16 cellular contexts compared by ENCODE assay signal in genomic region chr7:50685445-50686070, GRCh38.
DNase-seq lines count a peak whose midpoint lies in the region; ATAC-seq and TF ChIP-seq lines count a peak whose summit lies in the region.
"Had no signal": no experiment of that assay in that cellular context is flagged by ENCODE, and none has a peak within 500 bp of the region (broad histone marks: within the 10 kb centered on the region; RNA-seq: fewer than 3 reads in every experiment).

No MANE protein-coding gene starts in this region.

- TF ChIP-seq CTCF in mammary epithelial cell (conservative IDR thresholded peaks at IDR 0.05 in 1 of 2, IDR thresholded peaks at IDR 0.05 in 1 of 2; ENCODE audit: extremely low read depth in 1 of 2, insufficient read depth in 1 of 2, low read depth in 1 of 2, low read length in 2 of 2): no peak
- no peak for TF ChIP-seq CTCF in epithelial cell of esophagus (IDR thresholded peaks at IDR 0.05; ENCODE audit: insufficient read depth, low read depth, low read length, missing control alignments)
- no peak for TF ChIP-seq CTCF in type B pancreatic cell (conservative IDR thresholded peaks at IDR 0.05)
- no peak for TF ChIP-seq CTCF in OCI-LY7 (conservative IDR thresholded peaks at IDR 0.05; ENCODE audit: low read length)

- H3K9me3 Mint-ChIP-seq in type B pancreatic cell (peaks cover 4% of the 10 kb centered on the region), T-cell (no peaks in the 10 kb centered on the region)
- H3K9me3 Mint-ChIP-seq: activated naive CD4-positive, alpha-beta T cell treated with anti-CD3 and anti-CD28 coated beads, Interleukin-2, amount 10 ng/mL, durations not matched to agents 7 days and 5 days; CD8-positive, alpha-beta T cell; stimulated activated naive B cell treated with anti-CD40 and anti-IgM and Interleukin-4, amounts not matched to agents 10 μg/mL and 1 μg/mL and 100 μg/mL, for 72 hours had no signal

- H4K20me1 ChIP-seq in mammary epithelial cell (ENCODE audit: insufficient read depth, low read length) (no peaks in the 10 kb centered on the region), OCI-LY7 (ENCODE audit: insufficient read depth, low read length) (no peaks in the 10 kb centered on the region)

- peak overlapping the region; percentile 24 for H3K27ac Mint-ChIP-seq in type B pancreatic cell
- H3K27ac Mint-ChIP-seq in T-cell: no peak overlapping the region
- H3K27ac Mint-ChIP-seq: activated CD8-positive, alpha-beta memory T cell treated with anti-CD3 and anti-CD28 coated beads, Interleukin-2, amount 10 ng/mL, durations not matched to agents 7 days and 5 days; activated naive CD4-positive, alpha-beta T cell treated with anti-CD3 and anti-CD28 coated beads, Interleukin-2, amount 10 ng/mL, durations not matched to agents 7 days and 5 days; CD8-positive, alpha-beta T cell; stimulated activated naive B cell treated with anti-CD40 and anti-IgM and Interleukin-4, amounts not matched to agents 10 μg/mL and 1 μg/mL and 100 μg/mL, for 72 hours had no signal

- no peak for ATAC-seq in T-cell (replicated peaks in 1 of 4)
- ATAC-seq: activated CD8-positive, alpha-beta memory T cell treated with anti-CD3 and anti-CD28 coated beads, Interleukin-2, amount 10 ng/mL, durations not matched to agents 7 days and 5 days; CD8-positive, alpha-beta T cell; stimulated activated naive B cell treated with anti-CD40 and anti-IgM and Interleukin-4, amounts not matched to agents 10 μg/mL and 1 μg/mL and 100 μg/mL, for 72 hours had no signal

- no peak overlapping the region for H3K18ac ChIP-seq in mesenchymal stem cell (ENCODE audit: low read depth in 1 of 2, low read length in 2 of 2)

- H3K9me2 ChIP-seq in OCI-LY7 (ENCODE audit: insufficient read depth, low read length): no peaks in the 10 kb centered on the region

- BruUV-seq in mammary epithelial cell (replicated peaks; lab: Mats Ljungman, UMichigan): no TSS peak
- no TSS peak for BruUV-seq in OCI-LY7 (replicated peaks; lab: Mats Ljungman, UMichigan)

- H3K4me2 ChIP-seq in mammary epithelial cell (ENCODE audit: insufficient read depth, low read depth, low read length): no peak overlapping the region
- H3K4me2 ChIP-seq in mesenchymal stem cell (ENCODE audit: low read length, poor library complexity, severe bottlenecking): no peak overlapping the region
- no peak overlapping the region for H3K4me2 ChIP-seq in OCI-LY7 (ENCODE audit: low read length)

- H3K36me3 ChIP-seq in mammary epithelial cell (ENCODE audit: insufficient read depth, low read length) (no peaks in the 10 kb centered on the region), mesenchymal stem cell (ENCODE audit: control insufficient read depth in 1 of 2, insufficient read depth in 2 of 2, low read depth in 1 of 2, low read length in 2 of 2) (peaks cover 17 to 31% of the 10 kb centered on the region in 2 experiments), OCI-LY7 (ENCODE audit: insufficient read depth, low read length) (no peaks in the 10 kb centered on the region)

- H3K36me3 Mint-ChIP-seq in type B pancreatic cell (peaks cover 12% of the 10 kb centered on the region), T-cell (no peaks in the 10 kb centered on the region)
- H3K36me3 Mint-ChIP-seq: activated CD8-positive, alpha-beta memory T cell treated with anti-CD3 and anti-CD28 coated beads, Interleukin-2, amount 10 ng/mL, durations not matched to agents 7 days and 5 days; activated naive CD4-positive, alpha-beta T cell treated with anti-CD3 and anti-CD28 coated beads, Interleukin-2, amount 10 ng/mL, durations not matched to agents 7 days and 5 days; stimulated activated naive B cell treated with anti-CD40 and anti-IgM and Interleukin-4, amounts not matched to agents 10 μg/mL and 1 μg/mL and 100 μg/mL, for 72 hours had no signal

- H3K27me3 Mint-ChIP-seq in type B pancreatic cell (no peaks in the 10 kb centered on the region), T-cell (peaks cover 0 to 13% of the 10 kb centered on the region in 2 donors)

- H2BK5ac ChIP-seq in mesenchymal stem cell (ENCODE audit: low read depth, low read length, poor library complexity, severe bottlenecking): no peak overlapping the region

- peaks cover 55% of the 10 kb centered on the region for H3K79me1 ChIP-seq in mesenchymal stem cell (replicated peaks; ENCODE audit: low read length, poor library complexity, severe bottlenecking)

- no peaks in the 10 kb centered on the region for H3K4me1 ChIP-seq in mammary epithelial cell (ENCODE audit: insufficient read depth, low read length)
- peaks cover 7% of the 10 kb centered on the region for H3K4me1 ChIP-seq in mesenchymal stem cell (ENCODE audit: control insufficient read depth, insufficient read depth, low read depth, low read length)
- H3K4me1 ChIP-seq in OCI-LY7 (ENCODE audit: insufficient read depth, low read length, poor library complexity, severe bottlenecking): no peaks in the 10 kb centered on the region

- no peak overlapping the region for H2BK120ac ChIP-seq in mesenchymal stem cell (ENCODE audit: low read depth, low read length)

- H4K91ac ChIP-seq in mesenchymal stem cell (ENCODE audit: low read length): peak overlapping the region; percentile 59

- H3K4me1 Mint-ChIP-seq in type B pancreatic cell (ENCODE audit: unreplicated experiment) (peaks cover 13% of the 10 kb centered on the region), T-cell (no peaks in the 10 kb centered on the region)
- H3K4me1 Mint-ChIP-seq: activated CD8-positive, alpha-beta memory T cell treated with anti-CD3 and anti-CD28 coated beads, Interleukin-2, amount 10 ng/mL, durations not matched to agents 7 days and 5 days; activated naive CD4-positive, alpha-beta T cell treated with anti-CD3 and anti-CD28 coated beads, Interleukin-2, amount 10 ng/mL, durations not matched to agents 7 days and 5 days had no signal

- H3K9me3 ChIP-seq in mammary epithelial cell (replicated peaks; ENCODE audit: insufficient read depth, low read length) (no peaks in the 10 kb centered on the region), mesenchymal stem cell (ENCODE audit: control insufficient read depth, low read length) (no peaks in the 10 kb centered on the region), OCI-LY7 (ENCODE audit: low read length) (no peaks in the 10 kb centered on the region)

- CTCF ChIA-PET in mammary epithelial cell (lab: Charles Lee; ENCODE audit: low non-redundant PET): no interaction called here
- CTCF ChIA-PET in T-cell (lab: Charles Lee): no interaction called here
- CTCF ChIA-PET in OCI-LY7 (lab: Charles Lee; ENCODE audit: unreplicated experiment): no interaction called here

- H2BK15ac ChIP-seq in mesenchymal stem cell (ENCODE audit: low read depth, poor library complexity, severe bottlenecking): no peak overlapping the region

- H3K14ac ChIP-seq in mesenchymal stem cell (ENCODE audit: low read length in 2 of 2): no peak overlapping the region

- no peak overlapping the region for H3K4me3 Mint-ChIP-seq in type B pancreatic cell
- no peak overlapping the region for H3K4me3 Mint-ChIP-seq in T-cell
- H3K4me3 Mint-ChIP-seq: activated CD8-positive, alpha-beta memory T cell treated with anti-CD3 and anti-CD28 coated beads, Interleukin-2, amount 10 ng/mL, durations not matched to agents 7 days and 5 days; activated naive CD4-positive, alpha-beta T cell treated with anti-CD3 and anti-CD28 coated beads, Interleukin-2, amount 10 ng/mL, durations not matched to agents 7 days and 5 days; CD8-positive, alpha-beta T cell; stimulated activated naive B cell treated with anti-CD40 and anti-IgM and Interleukin-4, amounts not matched to agents 10 μg/mL and 1 μg/mL and 100 μg/mL, for 72 hours had no signal

- H2BK12ac ChIP-seq in mesenchymal stem cell (ENCODE audit: low read length in 2 of 2): no peak overlapping the region

- DNase-seq in T47D (ENCODE audit: low read depth in 1 of 2, low spot score in 1 of 2) (peak; percentile 32 to 97), mammary epithelial cell (no peak), epithelial cell of esophagus (ENCODE audit: low read depth) (peak; percentile 63), mesenchymal stem cell (no peak), type B pancreatic cell (ENCODE audit: extremely low spot score, unreplicated experiment) (no peak), T-cell (no peak), HCEC 1CT (no peak), OCI-LY7 (ENCODE audit: low spot score) (no peak)
- DNase-seq: activated CD8-positive, alpha-beta memory T cell treated with anti-CD3 and anti-CD28 coated beads, Interleukin-2, amount 10 ng/mL, durations not matched to agents 7 days and 5 days; activated naive CD4-positive, alpha-beta T cell treated with anti-CD3 and anti-CD28 coated beads, Interleukin-2, amount 10 ng/mL, durations not matched to agents 7 days and 5 days; CD8-positive, alpha-beta T cell; effector memory CD4-positive, alpha-beta T cell; NCI-H1048; NCI-H345; stimulated activated naive B cell treated with anti-CD40 and anti-IgM and Interleukin-4, amounts not matched to agents 10 μg/mL and 1 μg/mL and 100 μg/mL, for 72 hours; SW 1271 had no signal

- no peak overlapping the region for H2AK5ac ChIP-seq in mesenchymal stem cell (ENCODE audit: low read length, severe bottlenecking)

- POLR2A ChIA-PET in T-cell (lab: Charles Lee): no interaction called here
- POLR2A ChIA-PET in OCI-LY7 (lab: Charles Lee): no interaction called here

- no peak overlapping the region for H4K8ac ChIP-seq in mesenchymal stem cell (ENCODE audit: low read length)

- intact Hi-C loops in mammary epithelial cell (cut with micrococcal nuclease) (loop anchor here (10.0 kb wide), 1 partner anchor 59 kb away; no protein-coding TSS in a partner anchor), OCI-LY7 (cut with micrococcal nuclease; ENCODE audit: unreplicated experiment) (no loop called here)

- H2AFZ ChIP-seq in mammary epithelial cell (ENCODE audit: low read depth, low read length) (no peak overlapping the region), mesenchymal stem cell (ENCODE audit: low read depth, low read length) (no peak overlapping the region), OCI-LY7 (ENCODE audit: low read length) (no peak overlapping the region)

- WGBS in mammary epithelial cell (ENCODE audit: low coverage, missing lambda C conversion rate): 47% methylated on average over 9 of the region's 9 CpGs
- 93% methylated on average over 9 of the region's 9 CpGs for WGBS in mesenchymal stem cell

- H3K79me2 ChIP-seq in mammary epithelial cell (ENCODE audit: insufficient read depth, low read length) (no peaks in the 10 kb centered on the region), OCI-LY7 (ENCODE audit: insufficient read depth, low read depth, low read length) (no peaks in the 10 kb centered on the region)

- in situ Hi-C loops in T47D (cut with HindIII; ENCODE audit: low pct_unique_long_range_greater_than_20kb, low sequenced_read_pairs): no loop called here
- in situ Hi-C loops in mammary epithelial cell (cut with MboI; ENCODE audit: low sequenced_read_pairs in 2 of 2): loop anchor here (10.0 to 25.0 kb wide), 2 partner anchors 221 to 452 kb away; no protein-coding TSS in a partner anchor

- dilution Hi-C loops in mammary epithelial cell (cut with HindIII; ENCODE audit: low sequenced_read_pairs): no loop called here

- H3K9ac ChIP-seq in mammary epithelial cell (ENCODE audit: insufficient read depth, low read length) (no peak overlapping the region), mesenchymal stem cell (ENCODE audit: low read length) (no peak overlapping the region)

- H3K27ac ChIP-seq in mammary epithelial cell (ENCODE audit: insufficient read depth, low read depth, low read length) (no peak overlapping the region), mesenchymal stem cell (ENCODE audit: low read length, poor library complexity, severe bottlenecking) (no peak overlapping the region), OCI-LY7 (ENCODE audit: low read depth, low read length, poor library complexity, severe bottlenecking) (no peak overlapping the region)

- H3K4ac ChIP-seq in mesenchymal stem cell (ENCODE audit: low read depth in 1 of 2, low read length in 2 of 2): no peak overlapping the region

- H3K27me3 ChIP-seq in mammary epithelial cell (ENCODE audit: insufficient read depth, low read length) (no peaks in the 10 kb centered on the region), mesenchymal stem cell (ENCODE audit: control insufficient read depth in 1 of 2, insufficient read depth in 1 of 2, low read length in 2 of 2) (no peaks in the 10 kb centered on the region)

- H3K23ac ChIP-seq in mesenchymal stem cell (ENCODE audit: low read length in 2 of 2): no peak overlapping the region

- no peak overlapping the region for H3K4me3 ChIP-seq in mammary epithelial cell (replicated peaks in 1 of 3; ENCODE audit: insufficient read depth in 1 of 3, low read depth in 2 of 3, low read length in 3 of 3)
- H3K4me3 ChIP-seq in epithelial cell of esophagus (ENCODE audit: low read length): no peak overlapping the region
- no peak overlapping the region for H3K4me3 ChIP-seq in mesenchymal stem cell (ENCODE audit: insufficient read depth in 1 of 2, low read depth in 1 of 2, low read length in 2 of 2)
- H3K4me3 ChIP-seq in OCI-LY7 (ENCODE audit: low read depth, low read length, poor library complexity, severe bottlenecking): no peak overlapping the region

Comparison
In these comparisons a context has a peak if more than half of its experiments do, and no peak if none do; other contexts are left out.
1. DNase-seq: peak in T47D (2 of 2) and epithelial cell of esophagus (single experiment); none in mammary epithelial cell (single experiment), mesenchymal stem cell (single experiment), type B pancreatic cell (single experiment), T-cell (0 of 34), HCEC 1CT (single experiment) and OCI-LY7 (single experiment).